In the genomic region with DNA sequence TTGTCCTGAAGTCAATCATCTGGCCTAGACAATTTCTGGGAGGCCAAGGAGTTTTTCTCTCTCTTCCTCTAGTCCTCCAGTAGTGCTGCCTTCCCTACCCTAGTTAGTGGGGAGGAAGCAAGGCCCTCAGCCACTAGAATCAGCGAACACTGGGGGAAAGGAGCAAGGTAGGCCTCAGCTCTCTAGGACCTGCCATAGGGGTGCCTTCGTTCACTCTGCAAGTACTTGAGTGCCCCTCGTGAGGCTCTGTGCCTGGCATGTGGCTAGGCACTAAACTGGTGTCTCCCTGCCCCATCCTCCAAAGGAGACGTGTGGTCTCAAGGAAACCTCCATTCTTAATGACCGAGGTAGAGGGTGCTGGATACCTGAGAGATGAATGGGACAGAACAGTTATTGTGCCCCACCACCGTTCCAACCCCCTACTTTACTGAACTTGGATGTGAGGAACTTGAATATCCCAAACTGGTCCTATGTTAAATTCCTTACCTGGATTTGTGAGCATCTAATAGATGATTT, we compare ENCODE assay signal across 10 cellular contexts. TPM values are rescaled to one million over a fixed set of nuclear protein-coding genes. Genes with fewer than 3 reads are reported as not detected.
A peak's percentile ranks its signal among the peaks of the same experiment; 100 is the strongest.
DNase-seq lines count a peak whose midpoint lies in the region; TF ChIP-seq lines count a peak whose summit lies in the region.
"Had no signal": no experiment of that assay in that cellular context is flagged by ENCODE, and none has a peak within 500 bp of the region (broad histone marks: within the 10 kb centered on the region; RNA-seq: fewer than 3 reads in every experiment).

No MANE protein-coding gene starts in this region.

- peak overlapping the region; percentile 91 for H3K56ac ChIP-seq in mesendoderm (ENCODE audit: low read length)

- H3K9ac ChIP-seq in Karpas-422 (ENCODE audit: low read length) (peak overlapping the region; percentile 94), mesendoderm (ENCODE audit: low read length) (peak overlapping the region; percentile 73)
- H3K9ac ChIP-seq: parathyroid adenoma had no signal

- H3K27me3 ChIP-seq in Karpas-422 (ENCODE audit: low read length) (no peaks in the 10 kb centered on the region), mesendoderm (ENCODE audit: insufficient read depth, low read length, poor library complexity) (no peaks in the 10 kb centered on the region)

- intact Hi-C loops in CD14-positive monocyte (cut with micrococcal nuclease): loop anchor here (2.0 to 10.0 kb wide), 6 partner anchors 14 to 436 kb away; a partner anchor contains a TSS
- intact Hi-C loops in activated T-helper 2 cell treated with anti-CD3 and anti-CD28 coated beads, Interferon-gamma antibody, Interleukin-2, Interleukin-4, amounts not matched to agents 10 μg/mL and 5 μg/mL and 100 μg/mL, durations not matched to agents 14 hours and 24 hours and 36 hours (cut with micrococcal nuclease): no loop called here

- H2AK5ac ChIP-seq in mesendoderm (ENCODE audit: low read length): no peak overlapping the region

- H3K4me3 ChIP-seq in Karpas-422 (ENCODE audit: low read length) (peak overlapping the region; percentile 93), mesendoderm (ENCODE audit: low read length) (no peak overlapping the region)

- H3K27me3 Mint-ChIP-seq in CD14-positive monocyte (ENCODE audit: low read depth in 3 of 3): peaks cover 0 to 4% (median 0%) of the 10 kb centered on the region in 3 donors
- no peaks in the 10 kb centered on the region for H3K27me3 Mint-ChIP-seq in activated T-helper 2 cell treated with anti-CD3 and anti-CD28 coated beads, Interferon-gamma antibody, Interleukin-2, Interleukin-4, amounts not matched to agents 10 μg/mL and 5 μg/mL and 100 μg/mL, durations not matched to agents 14 hours and 24 hours and 36 hours (ENCODE audit: low read depth)

- no peak overlapping the region for H4K5ac ChIP-seq in mesendoderm (ENCODE audit: low read length)

- H3K9me2 ChIP-seq in Karpas-422 (replicated peaks; ENCODE audit: insufficient read depth, low read length): no peaks in the 10 kb centered on the region

- H2BK5ac ChIP-seq in mesendoderm (ENCODE audit: low read length): no peak overlapping the region

- H3K27ac Mint-ChIP-seq in CD14-positive monocyte: peak overlapping the region; percentile 91 to 97 (median 95)
- H3K27ac Mint-ChIP-seq in activated T-helper 2 cell treated with anti-CD3 and anti-CD28 coated beads, Interferon-gamma antibody, Interleukin-2, Interleukin-4, amounts not matched to agents 10 μg/mL and 5 μg/mL and 100 μg/mL, durations not matched to agents 14 hours and 24 hours and 36 hours: peak overlapping the region; percentile 87

- H3K36me3 ChIP-seq in Karpas-422 (ENCODE audit: insufficient read depth, low read length) (0 out of 2 replicates have a peak, but pooled peaks cover 8% of the 10 kb centered on the region), mesendoderm (ENCODE audit: control insufficient read depth, insufficient read depth, low read length) (no peaks in the 10 kb centered on the region)

- H3K23ac ChIP-seq in mesendoderm (ENCODE audit: low read length): no peak overlapping the region

- H3K18ac ChIP-seq in mesendoderm (ENCODE audit: low read length): no peak overlapping the region

- no peak overlapping the region for H3K4ac ChIP-seq in mesendoderm (ENCODE audit: low read depth, low read length)

- H3K9me3 Mint-ChIP-seq in CD14-positive monocyte: no peaks in the 10 kb centered on the region
- no peaks in the 10 kb centered on the region for H3K9me3 Mint-ChIP-seq in activated T-helper 2 cell treated with anti-CD3 and anti-CD28 coated beads, Interferon-gamma antibody, Interleukin-2, Interleukin-4, amounts not matched to agents 10 μg/mL and 5 μg/mL and 100 μg/mL, durations not matched to agents 14 hours and 24 hours and 36 hours

- no peak overlapping the region for H2AFZ ChIP-seq in Karpas-422 (ENCODE audit: low read length)

- H3K27ac ChIP-seq in Karpas-422 (ENCODE audit: low read length) (peak overlapping the region; percentile 70), mesendoderm (ENCODE audit: low read depth, low read length) (no peak overlapping the region)
- H3K27ac ChIP-seq: parathyroid adenoma had no signal

- no CpG with 5 or more reads among the region's 6 CpGs for WGBS in mesendoderm (ENCODE audit: extremely low coverage, insufficient coverage, low lambda C conversion rate)

- H2BK15ac ChIP-seq in mesendoderm (replicated peaks; ENCODE audit: low read depth): no peak overlapping the region

- H3K79me1 ChIP-seq in mesendoderm (ENCODE audit: low read length): no peaks in the 10 kb centered on the region

- H3K9me3 ChIP-seq in Karpas-422 (ENCODE audit: low read length): no peaks in the 10 kb centered on the region

- H3K36me3 Mint-ChIP-seq in CD14-positive monocyte: peaks cover 28 to 50% of the 10 kb centered on the region in 2 donors
- H3K36me3 Mint-ChIP-seq in activated T-helper 2 cell treated with anti-CD3 and anti-CD28 coated beads, Interferon-gamma antibody, Interleukin-2, Interleukin-4, amounts not matched to agents 10 μg/mL and 5 μg/mL and 100 μg/mL, durations not matched to agents 14 hours and 24 hours and 36 hours (ENCODE audit: low read depth): peaks cover 57% of the 10 kb centered on the region

- DNase-seq in CD14-positive monocyte (ENCODE audit: low spot score): no peak
- peak; percentile 64 for DNase-seq in Karpas-422
- DNase-seq in activated T-helper 2 cell treated with anti-CD3 and anti-CD28 coated beads, Interferon-gamma antibody, Interleukin-2, Interleukin-4, amounts not matched to agents 10 μg/mL and 5 μg/mL and 100 μg/mL, durations not matched to agents 14 hours and 24 hours and 36 hours (ENCODE audit: low spot score): no peak
- DNase-seq in mesendoderm: no peak
- DNase-seq in GM03348 (ENCODE audit: low spot score): no peak
- DNase-seq in SKM-1 (lab: John Stamatoyannopoulos, UW; ENCODE audit: unreplicated experiment): no peak
- no peak for DNase-seq in OCI-M2 (lab: John Stamatoyannopoulos, UW; ENCODE audit: unreplicated experiment)
- DNase-seq in DMS53 treated with DMSO at 0.1 percent for 48 hours (lab: John Stamatoyannopoulos, UW; ENCODE audit: unreplicated experiment): no peak
- DNase-seq: NCI-H1930 had no signal

- no peak overlapping the region for H2BK120ac ChIP-seq in mesendoderm (ENCODE audit: low read depth, low read length)

- H3K4me1 ChIP-seq in Karpas-422 (ENCODE audit: low read length) (peaks cover 50% of the 10 kb centered on the region), mesendoderm (ENCODE audit: control insufficient read depth, low read depth, low read length) (peaks cover 8% of the 10 kb centered on the region)

- H3K4me1 Mint-ChIP-seq in CD14-positive monocyte: peaks cover 68% of the 10 kb centered on the region
- H3K4me1 Mint-ChIP-seq in activated T-helper 2 cell treated with anti-CD3 and anti-CD28 coated beads, Interferon-gamma antibody, Interleukin-2, Interleukin-4, amounts not matched to agents 10 μg/mL and 5 μg/mL and 100 μg/mL, durations not matched to agents 14 hours and 24 hours and 36 hours (ENCODE audit: low read depth): peaks cover 45% of the 10 kb centered on the region

- H3K4me3 Mint-ChIP-seq in CD14-positive monocyte: peak overlapping the region; percentile 79 to 90
- H3K4me3 Mint-ChIP-seq in activated T-helper 2 cell treated with anti-CD3 and anti-CD28 coated beads, Interferon-gamma antibody, Interleukin-2, Interleukin-4, amounts not matched to agents 10 μg/mL and 5 μg/mL and 100 μg/mL, durations not matched to agents 14 hours and 24 hours and 36 hours (ENCODE audit: low read depth): peak overlapping the region; percentile 79

- TF ChIP-seq CTCF in CD14-positive monocyte (IDR thresholded peaks at IDR 0.05): no peak

- H3K4me2 ChIP-seq in Karpas-422 (ENCODE audit: low read depth, low read length, poor library complexity, severe bottlenecking) (peak overlapping the region; percentile 97), mesendoderm (ENCODE audit: low read length) (no peak overlapping the region)

- no peak overlapping the region for H4K8ac ChIP-seq in mesendoderm (ENCODE audit: low read depth, low read length)

- H4K20me1 ChIP-seq in Karpas-422 (ENCODE audit: insufficient read depth, low read depth, low read length): no peaks in the 10 kb centered on the region

- H3K79me2 ChIP-seq in Karpas-422 (ENCODE audit: low read length): peaks cover 52% of the 10 kb centered on the region
- H3K79me2 ChIP-seq in mesendoderm (ENCODE audit: control insufficient read depth, insufficient read depth, low read length): no peaks in the 10 kb centered on the region
- H3K79me2 ChIP-seq: parathyroid adenoma had no signal

RNA-seq across cellular contexts. Expression of a gene that starts 1.1 kb away (rescaled TPM):
- 10 to 100 TPM; 41.2 to 59.3 TPM for polyA plus RNA-seq in CD14-positive monocyte
- 31.3 and 69.9 TPM in 2 replicates for total RNA-seq in Karpas-422 (2014; rRNA removed; shearing (Covaris generic); ENCODE audit: low replicate concordance)
- 120 and 121 TPM in 2 replicates for total RNA-seq in activated T-helper 2 cell treated with anti-CD3 and anti-CD28 coated beads, Interferon-gamma antibody, Interleukin-2, Interleukin-4, amounts not matched to agents 10 μg/mL and 5 μg/mL and 100 μg/mL, durations not matched to agents 14 hours and 24 hours and 36 hours
- 3.8 TPM for polyA plus RNA-seq in mesendoderm (2013, experiment 1 of 2)
- 3.3 TPM for polyA plus RNA-seq in mesendoderm (2013, experiment 2 of 2)

RNA-seq across cellular contexts. Expression of a gene that starts 39.1 kb away (rescaled TPM):
- polyA plus RNA-seq in CD14-positive monocyte: 1 to 10 TPM; 6.8 to 9.6 TPM
- 24.4 and 40.3 TPM in 2 replicates for total RNA-seq in Karpas-422 (2014; rRNA removed; shearing (Covaris generic); ENCODE audit: low replicate concordance)
- 37.5 and 39.8 TPM in 2 replicates for total RNA-seq in activated T-helper 2 cell treated with anti-CD3 and anti-CD28 coated beads, Interferon-gamma antibody, Interleukin-2, Interleukin-4, amounts not matched to agents 10 μg/mL and 5 μg/mL and 100 μg/mL, durations not matched to agents 14 hours and 24 hours and 36 hours
- polyA plus RNA-seq in mesendoderm (2013, experiment 1 of 2): 7.4 TPM
- polyA plus RNA-seq in mesendoderm (2013, experiment 2 of 2): 7.5 TPM

RNA-seq across cellular contexts. Expression of a gene that starts 43.7 kb away (rescaled TPM):
- polyA plus RNA-seq in CD14-positive monocyte: 1 to 10 TPM; 1.2 to 2.4 TPM
- 2.5 and 3.2 TPM in 2 replicates for total RNA-seq in Karpas-422 (2014; rRNA removed; shearing (Covaris generic); ENCODE audit: low replicate concordance)
- 27.1 and 29.1 TPM in 2 replicates for total RNA-seq in activated T-helper 2 cell treated with anti-CD3 and anti-CD28 coated beads, Interferon-gamma antibody, Interleukin-2, Interleukin-4, amounts not matched to agents 10 μg/mL and 5 μg/mL and 100 μg/mL, durations not matched to agents 14 hours and 24 hours and 36 hours
- 10.2 TPM for polyA plus RNA-seq in mesendoderm (2013, experiment 1 of 2)
- 10.4 TPM for polyA plus RNA-seq in mesendoderm (2013, experiment 2 of 2)
